In the genomic region with DNA sequence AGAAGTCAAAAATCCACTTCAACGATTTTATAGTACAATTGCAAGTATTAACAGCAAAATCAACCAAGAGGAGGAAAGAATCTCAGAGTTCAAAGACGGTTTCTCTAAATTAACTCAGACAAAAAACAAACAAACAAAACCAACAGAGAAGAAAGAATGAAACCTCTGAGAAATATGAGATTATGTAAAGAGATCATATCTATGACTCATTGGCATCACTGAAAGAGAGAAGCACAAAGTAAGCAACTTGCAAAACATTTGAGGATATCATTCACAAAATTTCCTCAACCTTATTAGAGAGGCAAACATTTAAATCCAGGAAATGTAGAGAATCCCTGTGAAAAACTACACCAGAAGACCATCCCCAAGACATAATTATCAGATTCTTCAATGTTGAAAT, we compare ENCODE assay signal across 3 cellular contexts.
TF ChIP-seq lines count a peak whose summit lies in the region.

No MANE protein-coding gene starts in this region.

TF ChIP-seq in A549, 52 proteins besides CTCF, POLR2A, EP300 and RAD21 (continues in another document):
- TF ChIP-seq ZSCAN20 (CRISPR knock-in tag; IDR thresholded peaks at IDR 0.05) = no peak
- no peak for TF ChIP-seq HDAC2 (IDR thresholded peaks at IDR 0.05)
- TF ChIP-seq HOXA7 (CRISPR knock-in tag; IDR thresholded peaks at IDR 0.05) = no peak
- no peak for TF ChIP-seq ESRRA (IDR thresholded peaks at IDR 0.05; ENCODE audit: borderline replicate concordance, low read length)
- peak; percentile 60 to 72 for TF ChIP-seq CEBPB (IDR thresholded peaks at IDR 0.05)
- no peak for TF ChIP-seq TP53 (CRISPR knock-in tag; IDR thresholded peaks at IDR 0.05)
- no peak for TF ChIP-seq HOXB13 (CRISPR knock-in tag; IDR thresholded peaks at IDR 0.05; ENCODE audit: low read depth)
- no peak for TF ChIP-seq CHD4 (IDR thresholded peaks at IDR 0.05; ENCODE audit: borderline replicate concordance)
- TF ChIP-seq RCOR1 (IDR thresholded peaks at IDR 0.05; ENCODE audit: low read depth, low read length) = no peak
- no peak for TF ChIP-seq MAFK (IDR thresholded peaks at IDR 0.05; ENCODE audit: partially characterized antibody)
- TF ChIP-seq FOSL2 (IDR thresholded peaks at IDR 0.05) = peak; percentile 82
- peak; percentile 89 for TF ChIP-seq FOSL2 (CRISPR knock-in tag; IDR thresholded peaks at IDR 0.05)
- TF ChIP-seq BHLHE40 (IDR thresholded peaks at IDR 0.05; ENCODE audit: low read depth, low read length) = no peak
- TF ChIP-seq NPAS2 (CRISPR knock-in tag; IDR thresholded peaks at IDR 0.05; ENCODE audit: borderline replicate concordance) = no peak
- TF ChIP-seq SMC3 (IDR thresholded peaks at IDR 0.05) = no peak; the same call in 2 of the 3 replicates
- TF ChIP-seq CHD2 (IDR thresholded peaks at IDR 0.05; ENCODE audit: low read length, partially characterized antibody) = no peak
- no peak for TF ChIP-seq REST (IDR thresholded peaks at IDR 0.05)
- no peak for TF ChIP-seq PBX3 (IDR thresholded peaks at IDR 0.05)
- 0 out of 2 replicates have a peak, but pooled peaks have one; percentile 38 for TF ChIP-seq HES2 (IDR thresholded peaks at IDR 0.05)
- TF ChIP-seq POLR2AphosphoS2 (conservative IDR thresholded peaks at IDR 0.05; ENCODE audit: low read length) = no peak

TF ChIP-seq in HCT116, 20 proteins besides CTCF, POLR2A, EP300 and RAD21:
- TF ChIP-seq FOSL1 (IDR thresholded peaks at IDR 0.05; ENCODE audit: low read depth) (peak; percentile 39; the same call in 1 of the 2 replicates), ATF3 (IDR thresholded peaks at IDR 0.05) (no peak), SRF (IDR thresholded peaks at IDR 0.05; ENCODE audit: low read depth) (no peak), EZH2phosphoT487 (IDR thresholded peaks at IDR 0.05; ENCODE audit: borderline replicate concordance) (no peak), EZH2 (IDR thresholded peaks at IDR 0.05) (no peak), ZFX (IDR thresholded peaks at IDR 0.05) (no peak), CEBPB (IDR thresholded peaks at IDR 0.05; ENCODE audit: low read depth) (no peak; the same call in 1 of the 2 replicates), EGR1 (IDR thresholded peaks at IDR 0.05; ENCODE audit: low read depth) (no peak), SIN3A (IDR thresholded peaks at IDR 0.05; ENCODE audit: low read depth) (no peak), TCF7L2 (IDR thresholded peaks at IDR 0.05; ENCODE audit: borderline replicate concordance, extremely low read depth, insufficient read depth, insufficient read length) (no peak), JUND (IDR thresholded peaks at IDR 0.05) (0 out of 2 replicates have a peak, but pooled peaks have one; percentile 13), MAX (IDR thresholded peaks at IDR 0.05) (no peak)
TF ChIP-seq in HCT116: peak in this region for 2.

TF ChIP-seq in SK-N-SH treated with all-trans-retinoic acid at 6 μM for 48 hours, 23 proteins besides CTCF, POLR2A, EP300 and RAD21:
- TF ChIP-seq, protein P1, sequence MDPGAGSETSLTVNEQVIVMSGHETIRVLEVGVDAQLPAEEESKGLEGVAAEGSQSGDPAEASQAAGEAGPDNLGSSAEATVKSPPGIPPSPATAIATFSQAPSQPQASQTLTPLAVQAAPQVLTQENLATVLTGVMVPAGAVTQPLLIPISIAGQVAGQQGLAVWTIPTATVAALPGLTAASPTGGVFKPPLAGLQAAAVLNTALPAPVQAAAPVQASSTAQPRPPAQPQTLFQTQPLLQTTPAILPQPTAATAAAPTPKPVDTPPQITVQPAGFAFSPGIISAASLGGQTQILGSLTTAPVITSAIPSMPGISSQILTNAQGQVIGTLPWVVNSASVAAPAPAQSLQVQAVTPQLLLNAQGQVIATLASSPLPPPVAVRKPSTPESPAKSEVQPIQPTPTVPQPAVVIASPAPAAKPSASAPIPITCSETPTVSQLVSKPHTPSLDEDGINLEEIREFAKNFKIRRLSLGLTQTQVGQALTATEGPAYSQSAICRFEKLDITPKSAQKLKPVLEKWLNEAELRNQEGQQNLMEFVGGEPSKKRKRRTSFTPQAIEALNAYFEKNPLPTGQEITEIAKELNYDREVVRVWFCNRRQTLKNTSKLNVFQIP (CRISPR knock-in tag; IDR thresholded peaks at IDR 0.05; ENCODE audit: borderline replicate concordance, low read depth) = no peak
- TF ChIP-seq GLIS3 (CRISPR knock-in tag; IDR thresholded peaks at IDR 0.05) (no peak), CSDC2 (CRISPR knock-in tag; IDR thresholded peaks at IDR 0.05) (no peak), OSR1 (CRISPR knock-in tag; IDR thresholded peaks at IDR 0.05) (no peak), ZNF8 (CRISPR knock-in tag; IDR thresholded peaks at IDR 0.05) (no peak), SNAI2 (CRISPR knock-in tag; IDR thresholded peaks at IDR 0.05) (no peak), ISL1 (CRISPR knock-in tag; IDR thresholded peaks at IDR 0.05) (no peak), ZNF70 (CRISPR knock-in tag; IDR thresholded peaks at IDR 0.05) (no peak), ZC3H10 (CRISPR knock-in tag; IDR thresholded peaks at IDR 0.05) (no peak), CSRNP3 (CRISPR knock-in tag; IDR thresholded peaks at IDR 0.05) (no peak), TOX (CRISPR knock-in tag; IDR thresholded peaks at IDR 0.05; ENCODE audit: borderline replicate concordance) (no peak), PATZ1 (CRISPR knock-in tag; IDR thresholded peaks at IDR 0.05; ENCODE audit: borderline replicate concordance) (no peak), PPARA (CRISPR knock-in tag; IDR thresholded peaks at IDR 0.05; ENCODE audit: borderline replicate concordance) (no peak), ZFP30 (CRISPR knock-in tag; IDR thresholded peaks at IDR 0.05) (no peak), ZFP3 (CRISPR knock-in tag; IDR thresholded peaks at IDR 0.05) (no peak), ZNF565 (CRISPR knock-in tag; conservative IDR thresholded peaks at IDR 0.05; ENCODE audit: low read depth) (no peak)
- TF ChIP-seq, protein P2, sequence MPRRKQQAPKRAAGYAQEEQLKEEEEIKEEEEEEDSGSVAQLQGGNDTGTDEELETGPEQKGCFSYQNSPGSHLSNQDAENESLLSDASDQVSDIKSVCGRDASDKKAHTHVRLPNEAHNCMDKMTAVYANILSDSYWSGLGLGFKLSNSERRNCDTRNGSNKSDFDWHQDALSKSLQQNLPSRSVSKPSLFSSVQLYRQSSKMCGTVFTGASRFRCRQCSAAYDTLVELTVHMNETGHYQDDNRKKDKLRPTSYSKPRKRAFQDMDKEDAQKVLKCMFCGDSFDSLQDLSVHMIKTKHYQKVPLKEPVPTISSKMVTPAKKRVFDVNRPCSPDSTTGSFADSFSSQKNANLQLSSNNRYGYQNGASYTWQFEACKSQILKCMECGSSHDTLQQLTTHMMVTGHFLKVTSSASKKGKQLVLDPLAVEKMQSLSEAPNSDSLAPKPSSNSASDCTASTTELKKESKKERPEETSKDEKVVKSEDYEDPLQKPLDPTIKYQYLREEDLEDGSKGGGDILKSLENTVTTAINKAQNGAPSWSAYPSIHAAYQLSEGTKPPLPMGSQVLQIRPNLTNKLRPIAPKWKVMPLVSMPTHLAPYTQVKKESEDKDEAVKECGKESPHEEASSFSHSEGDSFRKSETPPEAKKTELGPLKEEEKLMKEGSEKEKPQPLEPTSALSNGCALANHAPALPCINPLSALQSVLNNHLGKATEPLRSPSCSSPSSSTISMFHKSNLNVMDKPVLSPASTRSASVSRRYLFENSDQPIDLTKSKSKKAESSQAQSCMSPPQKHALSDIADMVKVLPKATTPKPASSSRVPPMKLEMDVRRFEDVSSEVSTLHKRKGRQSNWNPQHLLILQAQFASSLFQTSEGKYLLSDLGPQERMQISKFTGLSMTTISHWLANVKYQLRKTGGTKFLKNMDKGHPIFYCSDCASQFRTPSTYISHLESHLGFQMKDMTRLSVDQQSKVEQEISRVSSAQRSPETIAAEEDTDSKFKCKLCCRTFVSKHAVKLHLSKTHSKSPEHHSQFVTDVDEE (CRISPR knock-in tag; IDR thresholded peaks at IDR 0.05) = no peak
